ENCODE assay signal across 7 cellular contexts in the genomic region with DNA sequence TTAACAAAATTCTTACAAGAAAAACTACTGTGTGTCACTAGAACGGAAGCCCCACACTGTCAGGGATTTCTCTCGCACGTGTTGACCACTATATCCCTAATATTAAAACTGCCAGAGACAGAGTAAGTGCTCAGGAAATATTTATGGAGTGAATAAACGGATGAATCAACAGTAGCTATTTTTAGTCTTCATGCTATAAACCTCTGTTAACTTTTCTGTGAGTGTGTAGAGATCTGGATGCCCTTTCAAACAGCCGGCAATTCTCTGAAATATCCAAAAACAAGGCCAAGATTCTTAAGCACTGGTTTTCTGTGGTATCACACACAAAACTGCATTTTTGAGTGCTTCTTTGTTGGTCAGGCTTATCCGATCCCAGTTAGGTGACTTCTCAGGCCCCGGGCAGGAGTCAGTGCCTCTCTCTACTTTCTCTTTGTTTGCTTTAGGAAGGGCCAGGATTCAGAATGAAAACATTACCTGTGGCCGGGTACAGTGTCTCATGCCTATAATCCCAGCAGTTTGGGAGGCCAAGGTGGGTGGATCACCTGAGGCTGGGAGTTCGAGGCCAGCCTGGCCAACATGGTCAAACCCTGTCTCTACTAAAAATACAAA. TPM values are rescaled to one million over a fixed set of nuclear protein-coding genes. Genes with fewer than 3 reads are reported as not detected.
A peak's percentile ranks its signal among the peaks of the same experiment; 100 is the strongest.
DNase-seq lines count a peak whose midpoint lies in the region; ATAC-seq, FAIRE-seq and TF ChIP-seq lines count a peak whose summit lies in the region.

No MANE protein-coding gene starts in this region.

- TF ChIP-seq POLR2A in HepG2 (IDR thresholded peaks at IDR 0.05; ENCODE audit: insufficient read depth in 1 of 2, low read depth in 2 of 2, low read length in 2 of 2) (no peak), upper lobe of left lung (IDR thresholded peaks at IDR 0.05) (no peak)

- H3K4me2 ChIP-seq in mammary epithelial cell (ENCODE audit: insufficient read depth, low read depth, low read length) (peak overlapping the region; percentile 58), HepG2 (ENCODE audit: low read depth, low read length) (peak overlapping the region; percentile 51)

- 9% methylated on average over 9 of the region's 9 CpGs for WGBS in mammary epithelial cell (ENCODE audit: low coverage, missing lambda C conversion rate)
- 38% methylated on average over 9 of the region's 9 CpGs for WGBS in HepG2 (ENCODE audit: low lambda C conversion rate)
- WGBS in upper lobe of left lung, 2 donors = 39 to 44% methylated on average over 9 of the region's 9 CpGs

- H3K79me2 ChIP-seq in mammary epithelial cell (ENCODE audit: insufficient read depth, low read length) = no peaks in the 10 kb centered on the region
- peaks cover 20% of the 10 kb centered on the region for H3K79me2 ChIP-seq in HepG2 (ENCODE audit: insufficient read depth, low read length)

- H3K4me3 Mint-ChIP-seq in stimulated activated naive CD8-positive, alpha-beta T cell treated with anti-CD3 and anti-CD28 coated beads, Interleukin-15, amount 100 ng/mL, for 72 hours = no peak overlapping the region

- H3K4me3 ChIP-seq in mammary epithelial cell (replicated peaks in 1 of 3; ENCODE audit: insufficient read depth in 1 of 3, low read depth in 2 of 3, low read length in 3 of 3) (peak overlapping the region in 1 of 3 experiments; percentile 26), HepG2 (replicated peaks in 1 of 3; ENCODE audit: insufficient read depth in 1 of 3, low read depth in 2 of 3, low read length in 3 of 3) (no peak overlapping the region), upper lobe of left lung (no peak overlapping the region), HAP-1 (no peak overlapping the region)

- no peak overlapping the region for H3K27ac Mint-ChIP-seq in stimulated activated naive CD8-positive, alpha-beta T cell treated with anti-CD3 and anti-CD28 coated beads, Interleukin-15, amount 100 ng/mL, for 72 hours

- peak overlapping the region; percentile 59 for H2AFZ ChIP-seq in mammary epithelial cell (ENCODE audit: low read depth, low read length)
- no peak overlapping the region for H2AFZ ChIP-seq in HepG2 (ENCODE audit: low read length)

- H3K27me3 ChIP-seq in mammary epithelial cell (ENCODE audit: insufficient read depth, low read length) (no peaks in the 10 kb centered on the region), HepG2 (ENCODE audit: control insufficient read depth in 1 of 2, insufficient read depth in 2 of 2, low read length in 2 of 2) (no peaks in the 10 kb centered on the region), upper lobe of left lung (no peaks in the 10 kb centered on the region), HAP-1 (ENCODE audit: low read depth) (no peaks in the 10 kb centered on the region)

- H3K9ac ChIP-seq in mammary epithelial cell (ENCODE audit: insufficient read depth, low read length) (no peak overlapping the region), HepG2 (ENCODE audit: insufficient read depth, low read depth, low read length) (peak overlapping the region; percentile 55)

- BruUV-seq in mammary epithelial cell (replicated peaks; lab: Mats Ljungman, UMichigan) (no TSS peak), HepG2 (replicated peaks; lab: Mats Ljungman, UMichigan) (no TSS peak)

- ATAC-seq in HepG2 (peak; percentile 64), upper lobe of left lung (ENCODE audit: low FRiP score in 2 of 2) (peak in 1 of 2 donors; percentile 35)
- ATAC-seq in stimulated activated naive CD8-positive, alpha-beta T cell treated with anti-CD3 and anti-CD28 coated beads, Interleukin-15, amount 100 ng/mL, for 72 hours = no peak

- no peaks in the 10 kb centered on the region for H3K27me3 Mint-ChIP-seq in stimulated activated naive CD8-positive, alpha-beta T cell treated with anti-CD3 and anti-CD28 coated beads, Interleukin-15, amount 100 ng/mL, for 72 hours

- H3K9me3 ChIP-seq in mammary epithelial cell (replicated peaks; ENCODE audit: insufficient read depth, low read length) (no peaks in the 10 kb centered on the region), HepG2 (ENCODE audit: low read length) (no peaks in the 10 kb centered on the region), upper lobe of left lung (no peaks in the 10 kb centered on the region), HAP-1 (no peaks in the 10 kb centered on the region)

- POLR2A ChIA-PET in HepG2 (lab: Yijun Ruan, JAX) = no interaction called here

- TF ChIP-seq EP300 in HepG2 (IDR thresholded peaks at IDR 0.05; ENCODE audit: low read depth in 2 of 2, low read length in 2 of 2) = peak in 1 of 2 experiments; percentile 4; a peak in 1 of 4 replicates
- TF ChIP-seq EP300 in HepG2 (CRISPR knock-in tag; IDR thresholded peaks at IDR 0.05; ENCODE audit: borderline replicate concordance) = no peak
- TF ChIP-seq EP300 in upper lobe of left lung (IDR thresholded peaks at IDR 0.05) = no peak

- DNase-seq in HT1080 (ENCODE audit: low read depth) (peak; percentile 86), mammary epithelial cell (peak; percentile 64), HepG2 (ENCODE audit: low spot score) (peak; percentile 71), upper lobe of left lung (no peak), HAP-1 (ENCODE audit: low spot score in 2 of 2) (no peak), islet precursor cell (no peak)
- no peak for DNase-seq in stimulated activated naive CD8-positive, alpha-beta T cell treated with anti-CD3 and anti-CD28 coated beads, Interleukin-15, amount 100 ng/mL, for 72 hours

- CTCF ChIA-PET in mammary epithelial cell (lab: Charles Lee; ENCODE audit: low non-redundant PET) = no interaction called here
- CTCF ChIA-PET in HepG2 (lab: Yijun Ruan, JAX; ENCODE audit: low intra/inter-chr PET ratio, low total read pairs) = no interaction called here

- in situ Hi-C loops in mammary epithelial cell (cut with MboI; ENCODE audit: low sequenced_read_pairs in 2 of 2) = no loop called here
- in situ Hi-C loops in HepG2 (cut with HindIII; ENCODE audit: extremely low pct_ligation_motif_present, low pct_unique_long_range_greater_than_20kb) = loop anchor here (10.0 kb wide), 1 partner anchor 48 kb away; no protein-coding TSS in a partner anchor
- in situ Hi-C loops in HAP-1 (cut with MboI; ENCODE audit: low sequenced_read_pairs) = no loop called here

- dilution Hi-C loops in mammary epithelial cell (cut with HindIII; ENCODE audit: low sequenced_read_pairs) = no loop called here

- H3K4me1 Mint-ChIP-seq in stimulated activated naive CD8-positive, alpha-beta T cell treated with anti-CD3 and anti-CD28 coated beads, Interleukin-15, amount 100 ng/mL, for 72 hours = no peaks in the 10 kb centered on the region

- no peaks in the 10 kb centered on the region for H3K9me3 Mint-ChIP-seq in stimulated activated naive CD8-positive, alpha-beta T cell treated with anti-CD3 and anti-CD28 coated beads, Interleukin-15, amount 100 ng/mL, for 72 hours

- intact Hi-C loops in mammary epithelial cell (cut with micrococcal nuclease) (no loop called here), HepG2 (cut with micrococcal nuclease; ENCODE audit: unreplicated experiment) (no loop called here)

- no peak for TF ChIP-seq RAD21 in HepG2 (CRISPR knock-in tag; IDR thresholded peaks at IDR 0.05)

- H4K20me1 ChIP-seq in mammary epithelial cell (ENCODE audit: insufficient read depth, low read length) = no peaks in the 10 kb centered on the region
- H4K20me1 ChIP-seq in HepG2 (ENCODE audit: insufficient read depth, low read length) = no peaks in the 10 kb centered on the region

- H3K27ac ChIP-seq in mammary epithelial cell (ENCODE audit: insufficient read depth, low read depth, low read length) (peak overlapping the region; percentile 74), HepG2 (ENCODE audit: extremely low read length, insufficient read depth, low read length) (peak overlapping the region; percentile 54), upper lobe of left lung (peak overlapping the region; percentile 30 to 69 (median 48))

- H3K4me1 ChIP-seq in mammary epithelial cell (ENCODE audit: insufficient read depth, low read length) = peaks cover 25% of the 10 kb centered on the region
- peaks cover 62% of the 10 kb centered on the region for H3K4me1 ChIP-seq in HepG2 (ENCODE audit: insufficient read depth, low read length)
- peaks cover 4 to 20% (median 12%) of the 10 kb centered on the region in 4 donors for H3K4me1 ChIP-seq in upper lobe of left lung
- peaks cover 3% of the 10 kb centered on the region; the same call in 1 of the 2 replicates for H3K4me1 ChIP-seq in HAP-1

- H3K36me3 ChIP-seq in mammary epithelial cell (ENCODE audit: insufficient read depth, low read length) (no peaks in the 10 kb centered on the region), HepG2 (replicated peaks in 1 of 2; ENCODE audit: control insufficient read depth in 1 of 2, insufficient read depth in 2 of 2, low read length in 2 of 2) (0 out of 5 replicates have a peak, but pooled peaks cover 0 to 2% of the 10 kb centered on the region in 2 experiments), upper lobe of left lung (no peaks in the 10 kb centered on the region), HAP-1 (replicated peaks) (no peaks in the 10 kb centered on the region)

- TF ChIP-seq CTCF in mammary epithelial cell (conservative IDR thresholded peaks at IDR 0.05 in 1 of 2, IDR thresholded peaks at IDR 0.05 in 1 of 2; ENCODE audit: extremely low read depth in 1 of 2, insufficient read depth in 1 of 2, low read depth in 1 of 2, low read length in 2 of 2) = no peak
- TF ChIP-seq CTCF in HepG2 (CRISPR knock-in tag; IDR thresholded peaks at IDR 0.05) = 0 out of 2 replicates have a peak, but pooled peaks have one; percentile 14
- no peak for TF ChIP-seq CTCF in upper lobe of left lung (IDR thresholded peaks at IDR 0.05)

- FAIRE-seq in HepG2 (lab: Jason Lieb, UNC) = peak; percentile 58

RNA-seq across cellular contexts. Expression of a gene that starts 15.7 kb away (rescaled TPM):
- total RNA-seq in HT1080 (2014; rRNA removed; shearing (Covaris generic)) = 2.4 and 3.0 TPM in 2 replicates
- polyA plus RNA-seq in HT1080 (2015; cell fraction: cytosol; rRNA removed) = 3.7 and 5.1 TPM in 2 replicates
- polyA plus RNA-seq in HT1080 (2015; cell fraction: nucleus; rRNA removed) = 6.7 and 7.1 TPM in 2 replicates
- total RNA-seq in mammary epithelial cell = 10 to 100 TPM in 1 of 2 donors, 1 to 10 TPM in 1; 9.5 to 37.0 TPM
- 2.2 TPM for polyA plus RNA-seq in mammary epithelial cell
- polyA minus RNA-seq in mammary epithelial cell = 6.0 TPM
- 11.0 and 11.8 TPM in 2 replicates for total RNA-seq in HepG2 (2016; rRNA removed; fragmentation: Illumina TruSeq; extraction: Trizol)
- total RNA-seq in HepG2 (2016; cell fraction: cytosol; rRNA removed; fragmentation: Illumina TruSeq; extraction: Trizol; ENCODE audit: low read depth) = 2.4 and 3.0 TPM in 2 replicates
- 10.1 and 11.8 TPM in 2 replicates for total RNA-seq in HepG2 (2016; cell fraction: insoluble cytoplasmic fraction; rRNA removed; fragmentation: Illumina TruSeq; extraction: Trizol)
- 5.1 and 5.8 TPM in 2 replicates for total RNA-seq in HepG2 (2016; cell fraction: membrane; rRNA removed; fragmentation: Illumina TruSeq; extraction: Trizol)
- total RNA-seq in HepG2 (2016; cell fraction: nucleus; rRNA removed; fragmentation: Illumina TruSeq; extraction: Trizol) = 13.2 and 14.5 TPM in 2 replicates
- polyA plus RNA-seq in HepG2 (2011; rRNA removed) = 18.5 and 19.2 TPM in 2 replicates
- polyA plus RNA-seq in HepG2 (2011; cell fraction: cytosol; rRNA removed) = 13.2 and 14.1 TPM in 2 replicates
- polyA plus RNA-seq in HepG2 (2011; cell fraction: nucleus; rRNA removed) = 31.8 and 35.3 TPM in 2 replicates
- polyA plus RNA-seq in HepG2 (2012) = 23.4 and 25.1 TPM in 2 replicates
- 0.52 and 0.55 TPM in 2 replicates for polyA plus RNA-seq in HepG2 (2016; cell fraction: cytosol; fragmentation: Illumina TruSeq; extraction: Trizol; ENCODE audit: low read depth)
- 6.8 and 7.8 TPM in 2 replicates for polyA plus RNA-seq in HepG2 (2016; cell fraction: insoluble cytoplasmic fraction; fragmentation: Illumina TruSeq; extraction: Trizol; ENCODE audit: low read depth)
- 2.0 and 2.2 TPM in 2 replicates for polyA plus RNA-seq in HepG2 (2016; cell fraction: membrane; fragmentation: Illumina TruSeq; extraction: Trizol; ENCODE audit: low read depth)
- polyA plus RNA-seq in HepG2 (2016; cell fraction: nucleus; fragmentation: Illumina TruSeq; extraction: Trizol; ENCODE audit: insufficient read depth, low read depth) = 14.8 and 15.7 TPM in 2 replicates
- 30.7 and 75.7 TPM in 2 replicates for polyA minus RNA-seq in HepG2 (2011; rRNA and poly(A)+ RNA removed; ENCODE audit: low replicate concordance)
- 25.1 and 28.6 TPM in 2 replicates for polyA minus RNA-seq in HepG2 (2011; cell fraction: cytosol; rRNA and poly(A)+ RNA removed)
- polyA minus RNA-seq in HepG2 (2011; cell fraction: nucleus; rRNA and poly(A)+ RNA removed) = 37.2 and 39.9 TPM in 2 replicates
- 10 to 100 TPM; 15.7 to 31.3 (median 22.8) TPM for total RNA-seq in upper lobe of left lung

RNA-seq across cellular contexts. Expression of a gene that starts 49.9 kb away (rescaled TPM):
- total RNA-seq in HT1080 (2014; rRNA removed; shearing (Covaris generic)) = not detected in 2 replicates
- 0.23 and 0.28 TPM in 2 replicates for polyA plus RNA-seq in HT1080 (2015; cell fraction: cytosol; rRNA removed)
- 1.2 TPM in 2 replicates for polyA plus RNA-seq in HT1080 (2015; cell fraction: nucleus; rRNA removed)
- total RNA-seq in mammary epithelial cell (under 1 TPM; under 0.01 to 0.21 TPM), HepG2 (2016; rRNA removed; fragmentation: Illumina TruSeq; extraction: Trizol) (0.17 and 0.33 TPM in 2 replicates), upper lobe of left lung (under 1 TPM in 3 of 6 donors, not detected in 3; 0.51 to 0.69 (median 0.52) TPM)
- polyA plus RNA-seq in mammary epithelial cell (not detected), HepG2 (2011; rRNA removed) (1.5 and 1.8 TPM in 2 replicates)
- not detected for polyA minus RNA-seq in mammary epithelial cell
- 0.09 and 0.10 TPM in 2 replicates for total RNA-seq in HepG2 (2016; cell fraction: cytosol; rRNA removed; fragmentation: Illumina TruSeq; extraction: Trizol; ENCODE audit: low read depth)
- total RNA-seq in HepG2 (2016; cell fraction: insoluble cytoplasmic fraction; rRNA removed; fragmentation: Illumina TruSeq; extraction: Trizol) = 0.24 and 0.26 TPM in 2 replicates
- 0.24 and 0.25 TPM in 2 replicates for total RNA-seq in HepG2 (2016; cell fraction: membrane; rRNA removed; fragmentation: Illumina TruSeq; extraction: Trizol)
- 0.34 and 0.47 TPM in 2 replicates for total RNA-seq in HepG2 (2016; cell fraction: nucleus; rRNA removed; fragmentation: Illumina TruSeq; extraction: Trizol)
- polyA plus RNA-seq in HepG2 (2011; cell fraction: cytosol; rRNA removed) = 0.56 and 0.67 TPM in 2 replicates
- polyA plus RNA-seq in HepG2 (2011; cell fraction: nucleus; rRNA removed) = 5.4 and 6.2 TPM in 2 replicates
- polyA plus RNA-seq in HepG2 (2012) = 2.7 and 4.4 TPM in 2 replicates
- not detected in 2 replicates for polyA plus RNA-seq in HepG2 (2016; cell fraction: cytosol; fragmentation: Illumina TruSeq; extraction: Trizol; ENCODE audit: low read depth)
- polyA plus RNA-seq in HepG2 (2016; cell fraction: insoluble cytoplasmic fraction; fragmentation: Illumina TruSeq; extraction: Trizol; ENCODE audit: low read depth) = 0.13 and 0.20 TPM in 2 replicates
- polyA plus RNA-seq in HepG2 (2016; cell fraction: membrane; fragmentation: Illumina TruSeq; extraction: Trizol; ENCODE audit: low read depth) = 0.05 and 0.10 TPM in 2 replicates
- polyA plus RNA-seq in HepG2 (2016; cell fraction: nucleus; fragmentation: Illumina TruSeq; extraction: Trizol; ENCODE audit: insufficient read depth, low read depth) = 2.4 and 4.2 TPM in 2 replicates
- 1.5 and 6.5 TPM in 2 replicates for polyA minus RNA-seq in HepG2 (2011; rRNA and poly(A)+ RNA removed; ENCODE audit: low replicate concordance)
- 1.4 and 1.5 TPM in 2 replicates for polyA minus RNA-seq in HepG2 (2011; cell fraction: cytosol; rRNA and poly(A)+ RNA removed)
- 2.0 and 2.1 TPM in 2 replicates for polyA minus RNA-seq in HepG2 (2011; cell fraction: nucleus; rRNA and poly(A)+ RNA removed)

Comparison
In these comparisons a context has a peak if more than half of its experiments do, and no peak if none do; other contexts are left out.
1. DNase-seq: peak in HT1080 (single experiment), mammary epithelial cell (single experiment) and HepG2 (single experiment); none in upper lobe of left lung (0 of 2), HAP-1 (0 of 2), islet precursor cell (single experiment) and stimulated activated naive CD8-positive, alpha-beta T cell treated with anti-CD3 and anti-CD28 coated beads, Interleukin-15, amount 100 ng/mL, for 72 hours (0 of 2).
2. Peak in every context shown above with its lines, with median percentiles within 50 percentile points of each other: H3K27ac ChIP-seq.